Comparison of ENCODE assay signal across 13 cellular contexts in genomic region chr15:63712828-63713520, GRCh38.
DNase-seq lines count a peak whose midpoint lies in the region; ATAC-seq lines count a peak whose summit lies in the region.
"Had no signal": no experiment of that assay in that cellular context is flagged by ENCODE, and none has a peak within 500 bp of the region (broad histone marks: within the 10 kb centered on the region; RNA-seq: fewer than 3 reads in every experiment).

No MANE protein-coding gene starts in this region.

- ATAC-seq in GM21825 (IDR thresholded peaks at IDR 0.05; ENCODE audit: unreplicated experiment) (peak; percentile 60), GM19455 (IDR thresholded peaks at IDR 0.05; ENCODE audit: unreplicated experiment) (no peak)
- ATAC-seq in stimulated activated naive B cell treated with anti-CD40 and anti-IgM and Interleukin-4, amounts not matched to agents 10 μg/mL and 1 μg/mL and 100 μg/mL, for 72 hours (replicated peaks) = peak; percentile 92 to 93
- ATAC-seq: Panc1 had no signal

- CTCF ChIA-PET in activated naive CD4-positive, alpha-beta T cell treated with anti-CD3 and anti-CD28 coated beads for 36 hours (lab: Charles Lee) = interaction anchor here (0.7 kb wide), 1 partner anchor 122 kb away, joined by 3 read pairs; no protein-coding TSS in a partner anchor

- H3K27me3 Mint-ChIP-seq in activated naive CD4-positive, alpha-beta T cell treated with anti-CD3 and anti-CD28 coated beads, Interleukin-2, amount 50 U/mL, for 24 hours = no peaks in the 10 kb centered on the region
- no peaks in the 10 kb centered on the region for H3K27me3 Mint-ChIP-seq in activated naive CD4-positive, alpha-beta T cell treated with anti-CD3 and anti-CD28 coated beads for 36 hours (ENCODE audit: low read depth)
- no peaks in the 10 kb centered on the region for H3K27me3 Mint-ChIP-seq in stimulated activated naive B cell treated with anti-CD40 and anti-IgM and Interleukin-4, amounts not matched to agents 10 μg/mL and 1 μg/mL and 100 μg/mL, for 72 hours

- H3K4me3 ChIP-seq in Jurkat, Clone E6-1 (ENCODE audit: low read length) = no peak overlapping the region
- H3K4me3 ChIP-seq: prostate gland, thoracic aorta had no signal

- no peak overlapping the region for H3K4me3 Mint-ChIP-seq in activated naive CD4-positive, alpha-beta T cell treated with anti-CD3 and anti-CD28 coated beads, Interleukin-2, amount 50 U/mL, for 24 hours
- H3K4me3 Mint-ChIP-seq in activated naive CD4-positive, alpha-beta T cell treated with anti-CD3 and anti-CD28 coated beads for 36 hours = no peak overlapping the region
- no peak overlapping the region for H3K4me3 Mint-ChIP-seq in stimulated activated naive B cell treated with anti-CD40 and anti-IgM and Interleukin-4, amounts not matched to agents 10 μg/mL and 1 μg/mL and 100 μg/mL, for 72 hours

- peak overlapping the region; percentile 36 for H3K27ac Mint-ChIP-seq in activated naive CD4-positive, alpha-beta T cell treated with anti-CD3 and anti-CD28 coated beads, Interleukin-2, amount 50 U/mL, for 24 hours
- no peak overlapping the region for H3K27ac Mint-ChIP-seq in activated naive CD4-positive, alpha-beta T cell treated with anti-CD3 and anti-CD28 coated beads for 36 hours
- peak overlapping the region; percentile 57 for H3K27ac Mint-ChIP-seq in stimulated activated naive B cell treated with anti-CD40 and anti-IgM and Interleukin-4, amounts not matched to agents 10 μg/mL and 1 μg/mL and 100 μg/mL, for 72 hours

- H3K4me1 Mint-ChIP-seq in activated naive CD4-positive, alpha-beta T cell treated with anti-CD3 and anti-CD28 coated beads, Interleukin-2, amount 50 U/mL, for 24 hours = peaks cover 28% of the 10 kb centered on the region
- H3K4me1 Mint-ChIP-seq in activated naive CD4-positive, alpha-beta T cell treated with anti-CD3 and anti-CD28 coated beads for 36 hours (ENCODE audit: low read depth) = peaks cover 15% of the 10 kb centered on the region
- H3K4me1 Mint-ChIP-seq in stimulated activated naive B cell treated with anti-CD40 and anti-IgM and Interleukin-4, amounts not matched to agents 10 μg/mL and 1 μg/mL and 100 μg/mL, for 72 hours = peaks cover 8 to 16% of the 10 kb centered on the region in 2 donors

- intact Hi-C loops in activated naive CD4-positive, alpha-beta T cell treated with anti-CD3 and anti-CD28 coated beads for 36 hours (cut with micrococcal nuclease) = no loop called here
- intact Hi-C loops in posterior cingulate gyrus (cut with DNase I) = no loop called here

- DNase-seq in activated naive CD4-positive, alpha-beta T cell treated with anti-CD3 and anti-CD28 coated beads for 36 hours = no peak
- DNase-seq in Jurkat, Clone E6-1 (ENCODE audit: low read depth, low spot score) = peak; percentile 2
- no peak for DNase-seq in stimulated activated naive B cell treated with anti-CD40 and anti-IgM and Interleukin-4, amounts not matched to agents 10 μg/mL and 1 μg/mL and 100 μg/mL, for 72 hours
- DNase-seq in hypothalamus (lab: John Stamatoyannopoulos, UW) = no peak
- no peak for DNase-seq in posterior cingulate gyrus
- DNase-seq: activated naive CD4-positive, alpha-beta T cell; NCI-H187 treated with DMSO at 0.1 percent for 48 hours had no signal

- no peaks in the 10 kb centered on the region for H3K9me3 Mint-ChIP-seq in activated naive CD4-positive, alpha-beta T cell treated with anti-CD3 and anti-CD28 coated beads, Interleukin-2, amount 50 U/mL, for 24 hours
- H3K9me3 Mint-ChIP-seq in activated naive CD4-positive, alpha-beta T cell treated with anti-CD3 and anti-CD28 coated beads for 36 hours = no peaks in the 10 kb centered on the region
- H3K9me3 Mint-ChIP-seq in stimulated activated naive B cell treated with anti-CD40 and anti-IgM and Interleukin-4, amounts not matched to agents 10 μg/mL and 1 μg/mL and 100 μg/mL, for 72 hours = no peaks in the 10 kb centered on the region

- peaks cover 14% of the 10 kb centered on the region for H3K36me3 Mint-ChIP-seq in activated naive CD4-positive, alpha-beta T cell treated with anti-CD3 and anti-CD28 coated beads, Interleukin-2, amount 50 U/mL, for 24 hours
- peaks cover 8% of the 10 kb centered on the region for H3K36me3 Mint-ChIP-seq in activated naive CD4-positive, alpha-beta T cell treated with anti-CD3 and anti-CD28 coated beads for 36 hours (ENCODE audit: low read depth)
- peaks cover 20 to 29% of the 10 kb centered on the region in 2 donors for H3K36me3 Mint-ChIP-seq in stimulated activated naive B cell treated with anti-CD40 and anti-IgM and Interleukin-4, amounts not matched to agents 10 μg/mL and 1 μg/mL and 100 μg/mL, for 72 hours
